In genomic region chr7:2821161-2821841, GRCh38 we compare ENCODE assay signal across 8 cellular contexts. TPM values are rescaled to one million over a fixed set of nuclear protein-coding genes. Genes with fewer than 3 reads are reported as not detected.
DNase-seq lines count a peak whose midpoint lies in the region; ATAC-seq and TF ChIP-seq lines count a peak whose summit lies in the region.

No MANE protein-coding gene starts in this region.

- no peak overlapping the region for H3K4me3 Mint-ChIP-seq in activated T-helper 2 cell treated with anti-CD3 and anti-CD28 coated beads, Interferon-gamma antibody, Interleukin-2, Interleukin-4, amounts not matched to agents 10 μg/mL and 5 μg/mL and 100 μg/mL, durations not matched to agents 14 hours and 24 hours and 36 hours (ENCODE audit: low read depth)

- ATAC-seq in heart left ventricle: no peak
- ATAC-seq in Right ventricle myocardium superior (ENCODE audit: poor library complexity): no peak
- peak; percentile 42 for ATAC-seq in HG03457 (IDR thresholded peaks at IDR 0.05; ENCODE audit: unreplicated experiment)
- ATAC-seq in upper lobe of right lung: peak; percentile 32

- no peaks in the 10 kb centered on the region for H3K9me3 Mint-ChIP-seq in activated T-helper 2 cell treated with anti-CD3 and anti-CD28 coated beads, Interferon-gamma antibody, Interleukin-2, Interleukin-4, amounts not matched to agents 10 μg/mL and 5 μg/mL and 100 μg/mL, durations not matched to agents 14 hours and 24 hours and 36 hours

- H3K36me3 ChIP-seq in heart left ventricle (no peaks in the 10 kb centered on the region), SJCRH30 (no peaks in the 10 kb centered on the region), upper lobe of right lung (no peaks in the 10 kb centered on the region)

- H3K27me3 Mint-ChIP-seq in activated T-helper 2 cell treated with anti-CD3 and anti-CD28 coated beads, Interferon-gamma antibody, Interleukin-2, Interleukin-4, amounts not matched to agents 10 μg/mL and 5 μg/mL and 100 μg/mL, durations not matched to agents 14 hours and 24 hours and 36 hours (ENCODE audit: low read depth): no peaks in the 10 kb centered on the region

- H3K9me3 ChIP-seq in heart left ventricle: no peaks in the 10 kb centered on the region
- no peaks in the 10 kb centered on the region for H3K9me3 ChIP-seq in SJCRH30 (replicated peaks)
- H3K9me3 ChIP-seq in iPS-18c (ENCODE audit: control insufficient read depth, insufficient read depth, low read length): no peaks in the 10 kb centered on the region
- no peaks in the 10 kb centered on the region for H3K9me3 ChIP-seq in upper lobe of right lung

- intact Hi-C loops in heart left ventricle (cut with DNase I): loop anchor here in 1 of 10 donors (10.0 kb wide), 1 partner anchor 66 kb away; no protein-coding TSS in a partner anchor
- intact Hi-C loops in Right ventricle myocardium superior (cut with DNase I): no loop called here
- intact Hi-C loops in upper lobe of right lung (cut with DNase I): no loop called here
- intact Hi-C loops in activated T-helper 2 cell treated with anti-CD3 and anti-CD28 coated beads, Interferon-gamma antibody, Interleukin-2, Interleukin-4, amounts not matched to agents 10 μg/mL and 5 μg/mL and 100 μg/mL, durations not matched to agents 14 hours and 24 hours and 36 hours (cut with micrococcal nuclease): no loop called here

- H3K36me3 Mint-ChIP-seq in activated T-helper 2 cell treated with anti-CD3 and anti-CD28 coated beads, Interferon-gamma antibody, Interleukin-2, Interleukin-4, amounts not matched to agents 10 μg/mL and 5 μg/mL and 100 μg/mL, durations not matched to agents 14 hours and 24 hours and 36 hours (ENCODE audit: low read depth): no peaks in the 10 kb centered on the region

- H3K27me3 ChIP-seq in heart left ventricle: no peaks in the 10 kb centered on the region
- no peaks in the 10 kb centered on the region for H3K27me3 ChIP-seq in SJCRH30
- no peaks in the 10 kb centered on the region for H3K27me3 ChIP-seq in upper lobe of right lung

- H3K4me3 ChIP-seq in heart left ventricle (no peak overlapping the region), SJCRH30 (no peak overlapping the region), iPS-18c (ENCODE audit: insufficient read depth, low read depth, low read length) (0 out of 2 replicates have a peak overlapping the region, but pooled peaks have one; percentile 22), upper lobe of right lung (no peak overlapping the region)

- no peak for TF ChIP-seq CTCF in heart left ventricle (IDR thresholded peaks at IDR 0.05)
- no peak for TF ChIP-seq CTCF in upper lobe of right lung (IDR thresholded peaks at IDR 0.05)

- 59 to 64% (median 63%) methylated on average over 12 of the region's 12 CpGs for WGBS in heart left ventricle, 4 donors

- H3K27ac ChIP-seq in heart left ventricle (peak overlapping the region in 7 of 12 donors; percentile 1 to 71 (median 53)), SJCRH30 (peak overlapping the region; percentile 8; the same call in 1 of the 2 replicates), upper lobe of right lung (peak overlapping the region; percentile 58)

- TF ChIP-seq POLR2A in heart left ventricle (IDR thresholded peaks at IDR 0.05): no peak

- DNase-seq in heart left ventricle (no peak), Right ventricle myocardium superior (no peak), SJCRH30 (peak; percentile 45 to 68), upper lobe of right lung (no peak), OCI-M1 (lab: John Stamatoyannopoulos, UW) (no peak)
- DNase-seq in activated T-helper 2 cell treated with anti-CD3 and anti-CD28 coated beads, Interferon-gamma antibody, Interleukin-2, Interleukin-4, amounts not matched to agents 10 μg/mL and 5 μg/mL and 100 μg/mL, durations not matched to agents 14 hours and 24 hours and 36 hours (ENCODE audit: low spot score): no peak

- H3K4me1 Mint-ChIP-seq in activated T-helper 2 cell treated with anti-CD3 and anti-CD28 coated beads, Interferon-gamma antibody, Interleukin-2, Interleukin-4, amounts not matched to agents 10 μg/mL and 5 μg/mL and 100 μg/mL, durations not matched to agents 14 hours and 24 hours and 36 hours (ENCODE audit: low read depth): peaks cover 30% of the 10 kb centered on the region

- no peak overlapping the region for H3K27ac Mint-ChIP-seq in activated T-helper 2 cell treated with anti-CD3 and anti-CD28 coated beads, Interferon-gamma antibody, Interleukin-2, Interleukin-4, amounts not matched to agents 10 μg/mL and 5 μg/mL and 100 μg/mL, durations not matched to agents 14 hours and 24 hours and 36 hours

- H3K4me1 ChIP-seq in heart left ventricle: peaks cover 2 to 88% (median 65%) of the 10 kb centered on the region in 12 donors
- peaks cover 9% of the 10 kb centered on the region for H3K4me1 ChIP-seq in SJCRH30
- H3K4me1 ChIP-seq in upper lobe of right lung: peaks cover 77% of the 10 kb centered on the region

RNA-seq across cellular contexts. Expression of gene GNA12, which starts 22.8 kb away (rescaled TPM):
- 10 to 100 TPM; 30.0 to 56.5 (median 34.9) TPM for total RNA-seq in heart left ventricle
- 10 to 100 TPM; 10.7 to 39.3 TPM for polyA plus RNA-seq in heart left ventricle
- total RNA-seq in Right ventricle myocardium superior: 40.6 TPM
- total RNA-seq in SJCRH30 (2014; rRNA removed; shearing (Covaris generic)): 18.1 and 19.3 TPM in 2 replicates
- total RNA-seq in upper lobe of right lung: 47.2 TPM
- 40.9 and 41.4 TPM in 2 replicates for total RNA-seq in activated T-helper 2 cell treated with anti-CD3 and anti-CD28 coated beads, Interferon-gamma antibody, Interleukin-2, Interleukin-4, amounts not matched to agents 10 μg/mL and 5 μg/mL and 100 μg/mL, durations not matched to agents 14 hours and 24 hours and 36 hours

Comparison
In these comparisons a context has a peak if more than half of its experiments do, and no peak if none do; other contexts are left out.
1. ATAC-seq: peak in HG03457 (single experiment) and upper lobe of right lung (single experiment); none in heart left ventricle (0 of 4) and Right ventricle myocardium superior (single experiment).
2. DNase-seq: peak in SJCRH30 (2 of 2); none in heart left ventricle (0 of 5), Right ventricle myocardium superior (single experiment), upper lobe of right lung (single experiment), activated T-helper 2 cell treated with anti-CD3 and anti-CD28 coated beads, Interferon-gamma antibody, Interleukin-2, Interleukin-4, amounts not matched to agents 10 μg/mL and 5 μg/mL and 100 μg/mL, durations not matched to agents 14 hours and 24 hours and 36 hours (single experiment) and OCI-M1 (single experiment).
3. H3K27ac ChIP-seq: peak in every context shown above with its lines; median percentile 58 in upper lobe of right lung; 53 in heart left ventricle; 8 in SJCRH30.